27 cellular contexts compared by ENCODE assay signal in genomic region chr4:177574446-177574845, GRCh38.
DNase-seq lines count a peak whose midpoint lies in the region; ATAC-seq, FAIRE-seq and TF ChIP-seq lines count a peak whose summit lies in the region.
"Had no signal": no experiment of that assay in that cellular context is flagged by ENCODE, and none has a peak within 500 bp of the region (broad histone marks: within the 10 kb centered on the region; RNA-seq: fewer than 3 reads in every experiment).

No MANE protein-coding gene starts in this region.

- H3K27ac ChIP-seq in foreskin keratinocyte = no peak overlapping the region
- no peak overlapping the region for H3K27ac ChIP-seq in GM23338 (ENCODE audit: low read depth)
- no peak overlapping the region for H3K27ac ChIP-seq in upper lobe of left lung
- H3K27ac ChIP-seq: cardiac muscle cell, GM23248, left ventricle myocardium inferior, prostate gland, skin epidermis, thoracic aorta had no signal

- no peaks in the 10 kb centered on the region for H3K36me3 Mint-ChIP-seq in GM23338 (ENCODE audit: low read depth)
- H3K36me3 Mint-ChIP-seq: CD8-positive, alpha-beta memory T cell; stimulated activated naive B cell treated with anti-CD40 and anti-IgM and Interleukin-4, amounts not matched to agents 10 μg/mL and 1 μg/mL and 100 μg/mL, for 72 hours had no signal

- H3K9me3 ChIP-seq in upper lobe of left lung = no peaks in the 10 kb centered on the region
- H3K9me3 ChIP-seq: left ventricle myocardium inferior, prostate gland, thoracic aorta had no signal

- 82 to 87% methylated on average over 8 of the region's 8 CpGs for WGBS in upper lobe of left lung, 2 donors

- no peak overlapping the region for H3K4me3 ChIP-seq in GM23338
- H3K4me3 ChIP-seq in upper lobe of left lung = no peak overlapping the region
- H3K4me3 ChIP-seq: cardiac muscle cell, GM12878, GM23248, left ventricle myocardium inferior, prostate gland, skin epidermis, thoracic aorta had no signal

- H4K20me1 ChIP-seq in GM23338 (replicated peaks; ENCODE audit: insufficient read depth) = no peaks in the 10 kb centered on the region

- no peak for FAIRE-seq in urothelium cell line (lab: Jason Lieb, UNC)
- FAIRE-seq: endometrium, GM12878 had no signal

- H3K79me2 ChIP-seq in GM23338 (replicated peaks; ENCODE audit: insufficient read depth) = no peaks in the 10 kb centered on the region

- H3K27me3 ChIP-seq in foreskin keratinocyte = no peaks in the 10 kb centered on the region
- H3K27me3 ChIP-seq in GM23338 (ENCODE audit: insufficient read depth) = no peaks in the 10 kb centered on the region
- H3K27me3 ChIP-seq in upper lobe of left lung = no peaks in the 10 kb centered on the region
- H3K27me3 ChIP-seq: cardiac muscle cell had no signal

- H3K27me3 Mint-ChIP-seq in GM23338 (ENCODE audit: insufficient read depth, low read depth, poor library complexity) = no peaks in the 10 kb centered on the region
- H3K27me3 Mint-ChIP-seq: dendritic cell treated with granulocyte-macrophage colony-stimulating factor and Interleukin-4, amounts not matched to agents 40 ng/mL and 50 ng/mL, for 4 days; stimulated activated naive B cell treated with anti-CD40 and anti-IgM and Interleukin-4, amounts not matched to agents 10 μg/mL and 1 μg/mL and 100 μg/mL, for 72 hours had no signal

- TF ChIP-seq POLR2A in upper lobe of left lung (IDR thresholded peaks at IDR 0.05) = no peak

- TF ChIP-seq EP300 in upper lobe of left lung (IDR thresholded peaks at IDR 0.05) = no peak

- H3K9me3 Mint-ChIP-seq in GM23338 = peaks cover 2% of the 10 kb centered on the region; the same call in 1 of the 3 replicates
- H3K9me3 Mint-ChIP-seq: CD8-positive, alpha-beta memory T cell; dendritic cell treated with granulocyte-macrophage colony-stimulating factor and Interleukin-4, amounts not matched to agents 40 ng/mL and 50 ng/mL, for 4 days; neural crest cell; stimulated activated naive B cell treated with anti-CD40 and anti-IgM and Interleukin-4, amounts not matched to agents 10 μg/mL and 1 μg/mL and 100 μg/mL, for 72 hours had no signal

- peaks cover 11% of the 10 kb centered on the region; the same call in 2 of the 3 replicates for H3K4me1 Mint-ChIP-seq in GM23338
- H3K4me1 Mint-ChIP-seq: CD8-positive, alpha-beta memory T cell; neural crest cell; stimulated activated naive B cell treated with anti-CD40 and anti-IgM and Interleukin-4, amounts not matched to agents 10 μg/mL and 1 μg/mL and 100 μg/mL, for 72 hours had no signal

- no peak overlapping the region for H3K4me3 Mint-ChIP-seq in GM23338
- H3K4me3 Mint-ChIP-seq: CD8-positive, alpha-beta memory T cell; dendritic cell treated with granulocyte-macrophage colony-stimulating factor and Interleukin-4, amounts not matched to agents 40 ng/mL and 50 ng/mL, for 4 days; neural crest cell; stimulated activated naive B cell treated with anti-CD40 and anti-IgM and Interleukin-4, amounts not matched to agents 10 μg/mL and 1 μg/mL and 100 μg/mL, for 72 hours had no signal

- TF ChIP-seq CTCF in foreskin keratinocyte (conservative IDR thresholded peaks at IDR 0.05) (no peak), GM23338 (conservative IDR thresholded peaks at IDR 0.05; ENCODE audit: low read depth in 2 of 2) (no peak), upper lobe of left lung (IDR thresholded peaks at IDR 0.05) (no peak)

- DNase-seq in HS-5 (ENCODE audit: low read depth) (peak; percentile 14), foreskin keratinocyte (peak in 1 of 2 donors; percentile 52), urothelium cell line (ENCODE audit: low spot score) (peak; percentile 46), GM23338 (ENCODE audit: low spot score) (no peak), upper lobe of left lung (no peak), ureter (ENCODE audit: low spot score) (no peak)
- DNase-seq: activated CD4-positive, alpha-beta T cell treated with anti-CD3 and anti-CD28 coated beads, Interleukin-2, amount 50 U/mL, for 48 hours; activated CD4-positive, CD25-positive, alpha-beta regulatory T cell; CD8-positive, alpha-beta memory T cell; DMS53; GM23248; left ventricle myocardium inferior; NCI-H2107; NCI-H524; NK-92 treated with Interleukin-12 subunit alpha and Interleukin-12 subunit beta, amount 100 ng/mL, for 24 hours; stimulated activated CD4-positive, alpha-beta T cell treated with anti-CD3 and anti-CD28 coated beads, Interleukin-2, amount 100 ng/mL, for 24 hours; stimulated activated naive B cell treated with anti-CD40 and anti-IgM and Interleukin-4, amounts not matched to agents 10 μg/mL and 1 μg/mL and 100 μg/mL, for 72 hours; T-helper 9 cell had no signal

- no peaks in the 10 kb centered on the region for H3K9me2 ChIP-seq in GM23338 (ENCODE audit: insufficient read depth)

- H3K27ac Mint-ChIP-seq in GM23338 = no peak overlapping the region
- H3K27ac Mint-ChIP-seq: CD8-positive, alpha-beta memory T cell; dendritic cell treated with granulocyte-macrophage colony-stimulating factor and Interleukin-4, amounts not matched to agents 40 ng/mL and 50 ng/mL, for 4 days; stimulated activated naive B cell treated with anti-CD40 and anti-IgM and Interleukin-4, amounts not matched to agents 10 μg/mL and 1 μg/mL and 100 μg/mL, for 72 hours had no signal

- H3K36me3 ChIP-seq in GM23338 (ENCODE audit: insufficient read depth) (no peaks in the 10 kb centered on the region), upper lobe of left lung (no peaks in the 10 kb centered on the region)
- H3K36me3 ChIP-seq: cardiac muscle cell, left ventricle myocardium inferior, prostate gland, thoracic aorta had no signal

- ATAC-seq in SK-N-SH treated with all-trans-retinoic acid at 6 μM for 48 hours = peak; percentile 63
- ATAC-seq in foreskin keratinocyte = peak; percentile 68
- no peak for ATAC-seq in GM23338
- ATAC-seq in upper lobe of left lung (ENCODE audit: low FRiP score in 2 of 2) = no peak
- ATAC-seq: GM12878; stimulated activated naive B cell treated with anti-CD40 and anti-IgM and Interleukin-4, amounts not matched to agents 10 μg/mL and 1 μg/mL and 100 μg/mL, for 72 hours had no signal

- no peak overlapping the region for H2AFZ ChIP-seq in GM23338
- H2AFZ ChIP-seq: GM23248 had no signal

- no peaks in the 10 kb centered on the region for H3F3A ChIP-seq in GM23338 (replicated peaks; ENCODE audit: low read depth)

- no peak overlapping the region for H3K4me2 ChIP-seq in GM23338

- H3K4me1 ChIP-seq in foreskin keratinocyte (peaks cover 8% of the 10 kb centered on the region), GM23338 (ENCODE audit: insufficient read depth) (no peaks in the 10 kb centered on the region), upper lobe of left lung (no peaks in the 10 kb centered on the region)
- H3K4me1 ChIP-seq: left ventricle myocardium inferior, prostate gland had no signal

TF ChIP-seq in SK-N-SH treated with all-trans-retinoic acid at 6 μM for 48 hours, 23 proteins besides CTCF, POLR2A, EP300 and RAD21 (continues in another document):
- TF ChIP-seq OSR1 (CRISPR knock-in tag; IDR thresholded peaks at IDR 0.05) (no peak), GLIS3 (CRISPR knock-in tag; IDR thresholded peaks at IDR 0.05) (no peak), ZNF8 (CRISPR knock-in tag; IDR thresholded peaks at IDR 0.05) (no peak), TCF4 (CRISPR knock-in tag; IDR thresholded peaks at IDR 0.05; ENCODE audit: borderline replicate concordance) (no peak), BACH2 (CRISPR knock-in tag; IDR thresholded peaks at IDR 0.05; ENCODE audit: borderline replicate concordance) (no peak), ZC3H10 (CRISPR knock-in tag; IDR thresholded peaks at IDR 0.05) (no peak), SNAI2 (CRISPR knock-in tag; IDR thresholded peaks at IDR 0.05) (no peak), ISL1 (CRISPR knock-in tag; IDR thresholded peaks at IDR 0.05) (no peak), CSRNP3 (CRISPR knock-in tag; IDR thresholded peaks at IDR 0.05) (no peak)

TF ChIP-seq in GM23338, 12 proteins besides CTCF, POLR2A, EP300 and RAD21:
- no peak for TF ChIP-seq STAT1 (IDR thresholded peaks at IDR 0.05; ENCODE audit: unreplicated experiment)

Comparison
In these comparisons a context has a peak if more than half of its experiments do, and no peak if none do; other contexts are left out.
1. DNase-seq: peak in HS-5 (single experiment) and urothelium cell line (single experiment); none in GM23338 (single experiment), upper lobe of left lung (0 of 2) and ureter (single experiment).
2. ATAC-seq: peak in SK-N-SH treated with all-trans-retinoic acid at 6 μM for 48 hours (single experiment) and foreskin keratinocyte (single experiment); none in GM23338 (single experiment) and upper lobe of left lung (0 of 2).